ENCODE assay signal across 13 cellular contexts in the genomic region with DNA sequence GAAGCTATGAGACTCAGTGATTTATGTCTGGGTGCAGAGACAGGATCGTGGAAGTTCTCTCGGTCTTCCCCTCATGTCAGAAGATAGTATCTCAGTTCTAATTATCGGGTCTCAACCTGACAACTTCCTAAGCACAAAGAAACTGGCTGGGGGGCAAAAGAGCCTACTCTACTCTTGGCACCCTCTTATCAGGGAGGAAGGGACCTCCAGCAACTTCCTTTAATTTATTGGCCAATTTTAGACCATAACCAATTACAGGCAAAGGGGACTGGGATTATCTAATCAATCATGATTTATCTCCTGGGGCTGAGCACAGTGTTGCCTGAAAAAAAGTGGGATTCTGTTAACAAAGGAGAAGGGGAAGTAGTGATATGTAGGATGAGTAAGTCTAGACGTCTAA.
"Had no signal": no experiment of that assay in that cellular context is flagged by ENCODE, and none has a peak within 500 bp of the region (broad histone marks: within the 10 kb centered on the region; RNA-seq: fewer than 3 reads in every experiment).

No MANE protein-coding gene starts in this region.

- DNase-seq: activated CD4-positive, alpha-beta T cell treated with anti-CD3 and anti-CD28 coated beads, Interleukin-2, amount 10 ng/mL, durations not matched to agents 24 days and 14 days; activated CD8-positive, alpha-beta memory T cell treated with anti-CD3 and anti-CD28 coated beads for 24 hours; activated naive CD4-positive, alpha-beta T cell treated with anti-CD3 and anti-CD28 coated beads for 36 hours; activated T-cell treated with anti-CD3 and anti-CD28 coated beads for 4 hours; effector CD4-positive, alpha-beta T cell; left ventricle myocardium superior; mesenchymal stem cell; spleen; stimulated activated CD4-positive, alpha-beta T cell treated with anti-CD3 and anti-CD28 coated beads, Interleukin-1b, Interleukin-23, amount 100 ng/mL, for 48 hours; stimulated activated naive CD4-positive, alpha-beta T cell; substantia nigra; T-helper 9 cell; transverse colon had no signal
